In the genomic region with DNA sequence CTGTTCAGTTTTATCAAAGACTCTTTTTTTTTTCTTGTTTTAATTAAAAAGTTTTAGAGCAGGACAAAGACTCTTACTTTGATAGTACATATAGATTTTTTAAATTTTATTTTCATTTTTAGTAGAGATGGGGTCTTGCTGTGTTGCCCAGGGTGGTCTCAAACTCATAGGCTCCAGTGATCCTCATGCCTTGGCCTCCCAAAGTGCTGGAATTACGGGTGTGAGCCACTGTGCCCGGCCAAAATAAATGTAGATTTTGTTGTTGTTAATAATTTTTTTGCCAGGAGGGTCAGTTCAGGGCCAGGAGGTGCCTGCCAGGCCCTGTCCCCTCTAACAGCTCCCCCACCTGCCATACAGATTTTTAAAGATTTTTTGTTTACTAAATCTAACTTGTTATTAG, we compare ENCODE assay signal across 2 cellular contexts.
A peak's percentile ranks its signal among the peaks of the same experiment; 100 is the strongest.
TF ChIP-seq lines count a peak whose summit lies in the region.

No MANE protein-coding gene starts in this region.

TF ChIP-seq in HEK293, 187 proteins besides CTCF, POLR2A, EP300 and RAD21:
- TF ChIP-seq ZNF121 (tag by site-specific recombination; IDR thresholded peaks at IDR 0.05), result peak; percentile 84
- TF ChIP-seq ZNF623 (tag by site-specific recombination; IDR thresholded peaks at IDR 0.05), result no peak

TF ChIP-seq in GM12878, 131 proteins besides CTCF, POLR2A, EP300 and RAD21:
- TF ChIP-seq MYC (IDR thresholded peaks at IDR 0.05; ENCODE audit: insufficient read depth, insufficient read length, insufficient replicate concordance, low read length, severe bottlenecking) (no peak), RBBP5 (conservative IDR thresholded peaks at IDR 0.05) (0 out of 2 replicates have a peak, but pooled peaks have one; percentile 10), CHD1 (IDR thresholded peaks at IDR 0.05; ENCODE audit: low read depth, low read length) (no peak)
